Comparison of ENCODE assay signal across 8 cellular contexts in the genomic region with DNA sequence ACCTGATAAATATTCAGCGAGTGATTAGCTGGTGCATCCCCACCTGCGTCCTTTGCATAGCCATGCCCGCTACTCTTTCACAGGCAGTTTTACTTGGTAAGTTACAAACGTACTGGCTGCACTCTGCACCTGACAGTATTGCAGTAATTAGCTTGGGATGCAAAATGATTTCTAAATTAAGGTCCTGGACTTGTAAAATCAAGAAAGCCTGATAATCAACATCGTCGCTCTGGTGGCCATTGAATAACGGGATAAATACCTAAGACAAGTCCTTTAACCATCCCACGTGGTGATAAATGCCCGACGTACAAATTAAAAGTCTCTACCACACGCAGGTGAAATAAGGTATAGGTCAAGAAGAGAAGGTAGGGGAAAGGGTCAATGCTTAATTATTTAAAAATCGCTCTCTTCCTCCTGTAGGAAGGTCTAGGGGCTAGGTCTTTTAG. TPM values are rescaled to one million over a fixed set of nuclear protein-coding genes. Genes with fewer than 3 reads are reported as not detected.
A peak's percentile ranks its signal among the peaks of the same experiment; 100 is the strongest.
DNase-seq lines count a peak whose midpoint lies in the region; ATAC-seq, FAIRE-seq and TF ChIP-seq lines count a peak whose summit lies in the region.

No MANE protein-coding gene starts in this region.

- FAIRE-seq in pancreas (lab: Jason Lieb, UNC): no peak

- H3K79me2 ChIP-seq in OCI-LY7 (ENCODE audit: insufficient read depth, low read depth, low read length): no peaks in the 10 kb centered on the region

- H3K4me1 ChIP-seq in OCI-LY7 (ENCODE audit: insufficient read depth, low read length, poor library complexity, severe bottlenecking): peaks cover 28% of the 10 kb centered on the region
- H3K4me1 ChIP-seq in pancreas: no peaks in the 10 kb centered on the region

- intact Hi-C loops in Calu3 (cut with micrococcal nuclease; ENCODE audit: unreplicated experiment): no loop called here
- intact Hi-C loops in OCI-LY7 (cut with micrococcal nuclease; ENCODE audit: unreplicated experiment): loop anchor here (5.0 kb wide), 2 partner anchors 44 to 266 kb away; no protein-coding TSS in a partner anchor
- intact Hi-C loops in pancreas (cut with DNase I): no loop called here

- BruUV-seq in Calu3 (replicated peaks; lab: Mats Ljungman, UMichigan) (TSS peak; percentile 82), OCI-LY7 (replicated peaks; lab: Mats Ljungman, UMichigan) (no TSS peak)

- no peaks in the 10 kb centered on the region for H3K27me3 Mint-ChIP-seq in Calu3 (ENCODE audit: unreplicated experiment)

- peak overlapping the region; percentile 80 for H3K27ac Mint-ChIP-seq in Calu3 (ENCODE audit: unreplicated experiment)

- TF ChIP-seq CTCF in Calu3 (IDR thresholded peaks at IDR 0.05; ENCODE audit: unreplicated experiment) (no peak), OCI-LY7 (conservative IDR thresholded peaks at IDR 0.05; ENCODE audit: low read length) (no peak), epithelial cell of proximal tubule (conservative IDR thresholded peaks at IDR 0.05; ENCODE audit: low read depth, low read length) (no peak), pancreas (IDR thresholded peaks at IDR 0.05) (no peak)

- DNase-seq in Calu3: no peak
- peak; percentile 45 for DNase-seq in OCI-LY7 (ENCODE audit: low spot score)
- DNase-seq in epithelial cell of proximal tubule (ENCODE audit: low read depth): no peak
- no peak for DNase-seq in pancreas
- no peak for DNase-seq in NCI-H524 treated with DMSO at 0.1 percent for 48 hours (lab: John Stamatoyannopoulos, UW)
- no peak for DNase-seq in stimulated activated CD4-positive, alpha-beta T cell treated with anti-CD3 and anti-CD28 coated beads, Interleukin-1b, Interleukin-23, amount 100 ng/mL, for 48 hours
- no peak for DNase-seq in GDM1 (lab: John Stamatoyannopoulos, UW)
- DNase-seq in HuH-7 (ENCODE audit: low spot score): no peak

- no peak for ATAC-seq in pancreas

- peaks cover 61% of the 10 kb centered on the region for H3K36me3 Mint-ChIP-seq in Calu3 (ENCODE audit: insufficient read depth, unreplicated experiment)

- peak overlapping the region; percentile 81 for H3K4me2 ChIP-seq in OCI-LY7 (ENCODE audit: low read length)

- peak overlapping the region; percentile 85 for H3K4me3 Mint-ChIP-seq in Calu3 (ENCODE audit: low read depth, unreplicated experiment)

- no peaks in the 10 kb centered on the region for H3K9me2 ChIP-seq in OCI-LY7 (ENCODE audit: insufficient read depth, low read length)

- no peak overlapping the region for H3K27ac ChIP-seq in OCI-LY7 (ENCODE audit: low read depth, low read length, poor library complexity, severe bottlenecking)
- peak overlapping the region in 1 of 4 donors; percentile 13 for H3K27ac ChIP-seq in pancreas

- H3K9me3 ChIP-seq in OCI-LY7 (ENCODE audit: low read length) (no peaks in the 10 kb centered on the region), pancreas (no peaks in the 10 kb centered on the region)

- H3K27me3 ChIP-seq in pancreas: no peaks in the 10 kb centered on the region

- H3K36me3 ChIP-seq in OCI-LY7 (ENCODE audit: insufficient read depth, low read length): no peaks in the 10 kb centered on the region
- H3K36me3 ChIP-seq in pancreas: no peaks in the 10 kb centered on the region

- no peaks in the 10 kb centered on the region for H4K20me1 ChIP-seq in OCI-LY7 (ENCODE audit: insufficient read depth, low read length)

- H2AFZ ChIP-seq in OCI-LY7 (ENCODE audit: low read length): peak overlapping the region; percentile 90

- POLR2A ChIA-PET in OCI-LY7 (lab: Charles Lee): interaction anchor here (0.6 to 1.0 kb wide), 2 partner anchors 12 to 29 kb away, joined by 3 read pairs; no protein-coding TSS in a partner anchor

- 28 to 29% methylated on average over 12 of the region's 12 CpGs for WGBS in pancreas, 2 donors

- H3K4me1 Mint-ChIP-seq in Calu3 (ENCODE audit: low read depth, unreplicated experiment): peaks cover 24% of the 10 kb centered on the region

- CTCF ChIA-PET in Calu3 (lab: Charles Lee): interaction anchor here (0.7 kb wide), 1 partner anchor 204 kb away, joined by 4 read pairs; no protein-coding TSS in a partner anchor
- CTCF ChIA-PET in OCI-LY7 (lab: Charles Lee; ENCODE audit: unreplicated experiment): interaction anchor here (0.5 kb wide), 1 partner anchor 793 kb away, joined by 4 read pairs; no protein-coding TSS in a partner anchor

- H3K9me3 Mint-ChIP-seq in Calu3 (ENCODE audit: low read depth, unreplicated experiment): no peaks in the 10 kb centered on the region

- H3K4me3 ChIP-seq in OCI-LY7 (ENCODE audit: low read depth, low read length, poor library complexity, severe bottlenecking) (peak overlapping the region; percentile 78), epithelial cell of proximal tubule (ENCODE audit: low read depth, low read length) (peak overlapping the region; percentile 85), pancreas (peak overlapping the region; percentile 62 to 72 (median 68))

RNA-seq across cellular contexts. Expression of a gene that starts 1.0 kb away (rescaled TPM):
- total RNA-seq in Calu3 (2022) (126 TPM in 2 replicates), OCI-LY7 (2022) (31.3 and 32.1 TPM in 2 replicates), epithelial cell of proximal tubule (6.7 and 10.3 TPM in 2 replicates), pancreas (10 to 100 TPM in 4 of 6 donors, 1 to 10 TPM in 2; 8.9 to 22.3 (median 11.7) TPM)
- total RNA-seq in OCI-LY7 (2014; rRNA removed; shearing (Covaris generic)): 5.2 and 6.6 TPM in 2 replicates
- 1 to 10 TPM; 3.5 to 5.0 TPM for polyA plus RNA-seq in pancreas
